Comparison of ENCODE assay signal across 21 cellular contexts in genomic region chr2:105248316-105249070, GRCh38. TPM values are rescaled to one million over a fixed set of nuclear protein-coding genes. Genes with fewer than 3 reads are reported as not detected.
DNase-seq lines count a peak whose midpoint lies in the region; ATAC-seq, FAIRE-seq and TF ChIP-seq lines count a peak whose summit lies in the region.
"Had no signal": no experiment of that assay in that cellular context is flagged by ENCODE, and none has a peak within 500 bp of the region (broad histone marks: within the 10 kb centered on the region; RNA-seq: fewer than 3 reads in every experiment).

No MANE protein-coding gene starts in this region.

- H3K9me3 ChIP-seq in HepG2 (ENCODE audit: low read length), result no peaks in the 10 kb centered on the region
- H3K9me3 ChIP-seq in right lobe of liver, result no peaks in the 10 kb centered on the region

- no peak overlapping the region for H3K27ac Mint-ChIP-seq in natural killer cell
- H3K27ac Mint-ChIP-seq: CD4-positive, CD25-positive, alpha-beta regulatory T cell; HFFc6 had no signal

- CTCF ChIA-PET in HepG2 (lab: Yijun Ruan, JAX; ENCODE audit: low intra/inter-chr PET ratio, low total read pairs), result no interaction called here

- H3K27me3 Mint-ChIP-seq in natural killer cell (ENCODE audit: low read depth in 2 of 2), result no peaks in the 10 kb centered on the region

- H3K27ac ChIP-seq in HepG2 (ENCODE audit: extremely low read length, insufficient read depth, low read length) (no peak overlapping the region), right lobe of liver (no peak overlapping the region)

- no peak for TF ChIP-seq RAD21 in HepG2 (CRISPR knock-in tag; IDR thresholded peaks at IDR 0.05)

- TF ChIP-seq POLR2A in HepG2 (IDR thresholded peaks at IDR 0.05; ENCODE audit: insufficient read depth in 1 of 2, low read depth in 2 of 2, low read length in 2 of 2) (no peak), right lobe of liver (IDR thresholded peaks at IDR 0.05) (no peak)

- H4K20me1 ChIP-seq in HepG2 (ENCODE audit: insufficient read depth, low read length), result no peaks in the 10 kb centered on the region

- no peak overlapping the region for H3K4me2 ChIP-seq in HepG2 (ENCODE audit: low read depth, low read length)

- in situ Hi-C loops in HepG2 (cut with HindIII; ENCODE audit: extremely low pct_ligation_motif_present, low pct_unique_long_range_greater_than_20kb), result no loop called here
- in situ Hi-C loops in GM13977 (cut with MboI; ENCODE audit: low pct_unique_long_range_greater_than_20kb, low sequenced_read_pairs, unreplicated experiment), result no loop called here

- DNase-seq in HepG2 (ENCODE audit: low spot score) (no peak), right lobe of liver (no peak), islet precursor cell (peak; percentile 94), natural killer cell (no peak), NAMALWA (ENCODE audit: low spot score) (no peak), GM13977 (ENCODE audit: low spot score) (no peak)
- DNase-seq: CD4-positive, CD25-positive, alpha-beta regulatory T cell; HFFc6; NCI-H1048; NCI-H146; NCI-H2081 treated with DMSO at 0.1 percent for 48 hours; NCI-H345; NCI-H526 treated with DMSO at 0.1 percent for 48 hours; SHP77; SW 1271 had no signal

- ATAC-seq in HepG2, result no peak
- ATAC-seq in right lobe of liver, result no peak
- ATAC-seq in SK-N-SH treated with all-trans-retinoic acid at 6 μM for 48 hours, result peak; percentile 52; the same call in 1 of the 3 replicates
- ATAC-seq in natural killer cell, result no peak
- no peak for ATAC-seq in HG03432 (IDR thresholded peaks at IDR 0.05; ENCODE audit: unreplicated experiment)
- ATAC-seq: Panc1 had no signal

- H3K27me3 ChIP-seq in HepG2 (ENCODE audit: control insufficient read depth in 1 of 2, insufficient read depth in 2 of 2, low read length in 2 of 2), result peaks cover 0 to 7% of the 10 kb centered on the region in 2 experiments; a peak in 1 of 5 replicates
- no peaks in the 10 kb centered on the region for H3K27me3 ChIP-seq in right lobe of liver

- POLR2A ChIA-PET in HepG2 (lab: Yijun Ruan, JAX), result no interaction called here

- FAIRE-seq in HepG2 (lab: Jason Lieb, UNC), result no peak
- FAIRE-seq: A204.1, GM12891 had no signal

- BruUV-seq in HepG2 (replicated peaks; lab: Mats Ljungman, UMichigan), result no TSS peak

- intact Hi-C loops in HepG2 (cut with micrococcal nuclease; ENCODE audit: unreplicated experiment) (no loop called here), right lobe of liver (cut with DNase I) (no loop called here), natural killer cell (cut with micrococcal nuclease) (no loop called here)

- 26% methylated on average over 4 of the region's 4 CpGs for WGBS in HepG2 (ENCODE audit: low lambda C conversion rate)
- 38% methylated on average over 1 of the region's 4 CpGs for WGBS in right lobe of liver (ENCODE audit: insufficient coverage, low coverage, low lambda C conversion rate, missing lambda C conversion rate)

- H3K36me3 ChIP-seq in HepG2 (replicated peaks in 1 of 2; ENCODE audit: control insufficient read depth in 1 of 2, insufficient read depth in 2 of 2, low read length in 2 of 2), result no peaks in the 10 kb centered on the region
- H3K36me3 ChIP-seq in right lobe of liver, result no peaks in the 10 kb centered on the region

- H3K36me3 Mint-ChIP-seq in natural killer cell, result no peaks in the 10 kb centered on the region
- H3K36me3 Mint-ChIP-seq: CD4-positive, CD25-positive, alpha-beta regulatory T cell had no signal

- TF ChIP-seq EP300 in HepG2 (IDR thresholded peaks at IDR 0.05; ENCODE audit: low read depth in 2 of 2, low read length in 2 of 2), result no peak
- TF ChIP-seq EP300 in HepG2 (CRISPR knock-in tag; IDR thresholded peaks at IDR 0.05; ENCODE audit: borderline replicate concordance), result no peak

- no peak overlapping the region for H3K4me3 Mint-ChIP-seq in natural killer cell
- H3K4me3 Mint-ChIP-seq: CD4-positive, CD25-positive, alpha-beta regulatory T cell; HFFc6 had no signal

- TF ChIP-seq CTCF in HepG2 (CRISPR knock-in tag; IDR thresholded peaks at IDR 0.05) (no peak), right lobe of liver (IDR thresholded peaks at IDR 0.05) (no peak), natural killer cell (IDR thresholded peaks at IDR 0.05) (no peak), GM13977 (IDR thresholded peaks at IDR 0.05; ENCODE audit: extremely low read depth, insufficient read depth, missing control alignments) (no peak)

- H2AFZ ChIP-seq in HepG2 (ENCODE audit: low read length), result no peak overlapping the region

- H3K79me2 ChIP-seq in HepG2 (ENCODE audit: insufficient read depth, low read length), result no peaks in the 10 kb centered on the region

- no peak overlapping the region for H3K9ac ChIP-seq in HepG2 (ENCODE audit: insufficient read depth, low read depth, low read length)

- H3K4me1 Mint-ChIP-seq in natural killer cell, result no peaks in the 10 kb centered on the region
- H3K4me1 Mint-ChIP-seq: CD4-positive, CD25-positive, alpha-beta regulatory T cell had no signal

- H3K4me1 ChIP-seq in HepG2 (ENCODE audit: insufficient read depth, low read length) (no peaks in the 10 kb centered on the region), right lobe of liver (no peaks in the 10 kb centered on the region)

- no peaks in the 10 kb centered on the region for H3K9me3 Mint-ChIP-seq in natural killer cell
- H3K9me3 Mint-ChIP-seq: HFFc6 had no signal

- H3K4me3 ChIP-seq in HepG2 (replicated peaks in 1 of 3; ENCODE audit: insufficient read depth in 1 of 3, low read depth in 2 of 3, low read length in 3 of 3) (no peak overlapping the region), right lobe of liver (no peak overlapping the region)

TF ChIP-seq in HepG2, 621 proteins besides CTCF, POLR2A, EP300 and RAD21 (continues in another document):
- no peak for TF ChIP-seq ZNF691 (CRISPR knock-in tag; IDR thresholded peaks at IDR 0.05; ENCODE audit: borderline replicate concordance, low read depth)
- TF ChIP-seq ZNF143 (CRISPR knock-in tag; IDR thresholded peaks at IDR 0.05), result peak; percentile 49; the same call in 1 of the 2 replicates
- TF ChIP-seq ZNF784 (CRISPR knock-in tag; IDR thresholded peaks at IDR 0.05; ENCODE audit: borderline replicate concordance), result no peak

TF ChIP-seq in SK-N-SH treated with all-trans-retinoic acid at 6 μM for 48 hours, 23 proteins besides CTCF, POLR2A, EP300 and RAD21 (continues in another document):
- no peak for TF ChIP-seq TOX (CRISPR knock-in tag; IDR thresholded peaks at IDR 0.05; ENCODE audit: borderline replicate concordance)
- TF ChIP-seq ESRRG (CRISPR knock-in tag; IDR thresholded peaks at IDR 0.05), result no peak
- no peak for TF ChIP-seq CSRNP3 (CRISPR knock-in tag; IDR thresholded peaks at IDR 0.05)
- TF ChIP-seq RARB (CRISPR knock-in tag; IDR thresholded peaks at IDR 0.05), result no peak
- TF ChIP-seq CSDC2 (CRISPR knock-in tag; IDR thresholded peaks at IDR 0.05), result no peak
- no peak for TF ChIP-seq PATZ1 (CRISPR knock-in tag; IDR thresholded peaks at IDR 0.05; ENCODE audit: borderline replicate concordance)
- no peak for TF ChIP-seq SNAI2 (CRISPR knock-in tag; IDR thresholded peaks at IDR 0.05)

RNA-seq across cellular contexts. Expression of gene GPR45, which starts 7.0 kb away (rescaled TPM):
- total RNA-seq in HepG2 (2016; rRNA removed; fragmentation: Illumina TruSeq; extraction: Trizol) (not detected in 2 replicates), right lobe of liver (not detected), natural killer cell (not detected)
- not detected in 2 replicates for total RNA-seq in HepG2 (2016; cell fraction: cytosol; rRNA removed; fragmentation: Illumina TruSeq; extraction: Trizol; ENCODE audit: low read depth)
- not detected in 2 replicates for total RNA-seq in HepG2 (2016; cell fraction: insoluble cytoplasmic fraction; rRNA removed; fragmentation: Illumina TruSeq; extraction: Trizol)
- not detected in 2 replicates for total RNA-seq in HepG2 (2016; cell fraction: membrane; rRNA removed; fragmentation: Illumina TruSeq; extraction: Trizol)
- total RNA-seq in HepG2 (2016; cell fraction: nucleus; rRNA removed; fragmentation: Illumina TruSeq; extraction: Trizol), result not detected in 2 replicates
- not detected in 2 replicates for polyA plus RNA-seq in HepG2 (2011; rRNA removed)
- not detected in 2 replicates for polyA plus RNA-seq in HepG2 (2011; cell fraction: cytosol; rRNA removed)
- polyA plus RNA-seq in HepG2 (2011; cell fraction: nucleus; rRNA removed), result not detected in 2 replicates
- not detected in 2 replicates for polyA plus RNA-seq in HepG2 (2012)
- polyA plus RNA-seq in HepG2 (2016; cell fraction: cytosol; fragmentation: Illumina TruSeq; extraction: Trizol; ENCODE audit: low read depth), result not detected in 2 replicates
- not detected in 2 replicates for polyA plus RNA-seq in HepG2 (2016; cell fraction: insoluble cytoplasmic fraction; fragmentation: Illumina TruSeq; extraction: Trizol; ENCODE audit: low read depth)
- polyA plus RNA-seq in HepG2 (2016; cell fraction: membrane; fragmentation: Illumina TruSeq; extraction: Trizol; ENCODE audit: low read depth), result not detected in 2 replicates
- not detected in 2 replicates for polyA plus RNA-seq in HepG2 (2016; cell fraction: nucleus; fragmentation: Illumina TruSeq; extraction: Trizol; ENCODE audit: insufficient read depth, low read depth)
- polyA minus RNA-seq in HepG2 (2011; rRNA and poly(A)+ RNA removed; ENCODE audit: low replicate concordance), result not detected in 2 replicates
- polyA minus RNA-seq in HepG2 (2011; cell fraction: cytosol; rRNA and poly(A)+ RNA removed), result not detected in 2 replicates
- not detected in 2 replicates for polyA minus RNA-seq in HepG2 (2011; cell fraction: nucleus; rRNA and poly(A)+ RNA removed)
- total RNA-seq: CD4-positive, CD25-positive, alpha-beta regulatory T cell; G401; HFFc6 had no signal
- polyA plus RNA-seq: CD4-positive, CD25-positive, alpha-beta regulatory T cell had no signal
